In genomic region chr1:26694597-26695416, GRCh38 we compare ENCODE assay signal across 8 cellular contexts. TPM values are rescaled to one million over a fixed set of nuclear protein-coding genes. Genes with fewer than 3 reads are reported as not detected.
A peak's percentile ranks its signal among the peaks of the same experiment; 100 is the strongest.
DNase-seq lines count a peak whose midpoint lies in the region; ATAC-seq and TF ChIP-seq lines count a peak whose summit lies in the region.

No MANE protein-coding gene starts in this region.

- no peak for TF ChIP-seq CTCF in CD4-positive, alpha-beta T cell (IDR thresholded peaks at IDR 0.05)
- no peak for TF ChIP-seq CTCF in LNCaP clone FGC (IDR thresholded peaks at IDR 0.05; ENCODE audit: control insufficient read depth, extremely low read depth, insufficient read depth)
- no peak for TF ChIP-seq CTCF in breast epithelium (IDR thresholded peaks at IDR 0.05)

- no peaks in the 10 kb centered on the region for H3K36me3 ChIP-seq in breast epithelium
- H3K36me3 ChIP-seq in mucosa of stomach (ENCODE audit: control insufficient read depth, insufficient read depth, low read length), result no peaks in the 10 kb centered on the region

- H3K4me3 ChIP-seq in LNCaP clone FGC (ENCODE audit: low read depth, low read length) (peak overlapping the region; percentile 67), breast epithelium (peak overlapping the region; percentile 89 to 95 (median 93)), mucosa of stomach (ENCODE audit: low read length) (peak overlapping the region; percentile 68)

- H3K4me1 ChIP-seq in breast epithelium (peaks cover 17 to 18% of the 10 kb centered on the region in 2 donors), mucosa of stomach (ENCODE audit: control insufficient read depth, insufficient read depth, low read length) (peaks cover 47% of the 10 kb centered on the region)

- H3K27me3 Mint-ChIP-seq in CD4-positive, alpha-beta T cell, result no peaks in the 10 kb centered on the region

- peak overlapping the region; percentile 76 for H3K27ac ChIP-seq in CD4-positive, alpha-beta T cell (ENCODE audit: low read depth, low read length)
- H3K27ac ChIP-seq in breast epithelium, result peak overlapping the region; percentile 98 to 99

- no peaks in the 10 kb centered on the region for H3K9me3 Mint-ChIP-seq in CD4-positive, alpha-beta T cell

- H3K27me3 ChIP-seq in CD4-positive, alpha-beta T cell (ENCODE audit: control insufficient read depth, insufficient read depth, low read length), result no peaks in the 10 kb centered on the region
- H3K27me3 ChIP-seq in breast epithelium (no peaks in the 10 kb centered on the region), mucosa of stomach (ENCODE audit: control insufficient read depth, insufficient read depth, low read length) (no peaks in the 10 kb centered on the region)

- peaks cover 8% of the 10 kb centered on the region for H3K36me3 Mint-ChIP-seq in CD4-positive, alpha-beta T cell (ENCODE audit: low read depth)

- H3K27ac Mint-ChIP-seq in CD4-positive, alpha-beta T cell, result peak overlapping the region; percentile 96

- no peaks in the 10 kb centered on the region for H3K9me3 ChIP-seq in CD4-positive, alpha-beta T cell (ENCODE audit: control insufficient read depth, low read length)
- H3K9me3 ChIP-seq in breast epithelium (no peaks in the 10 kb centered on the region), mucosa of stomach (ENCODE audit: control insufficient read depth, low read length) (no peaks in the 10 kb centered on the region)

- H3K9ac ChIP-seq in mucosa of stomach (ENCODE audit: low read length), result peak overlapping the region; percentile 78

- no peak for DNase-seq in CD4-positive, alpha-beta T cell
- no peak for DNase-seq in LNCaP clone FGC (ENCODE audit: low read depth)
- no peak for DNase-seq in breast epithelium (ENCODE audit: low spot score in 2 of 2)

- ATAC-seq in CD4-positive, alpha-beta T cell (ENCODE audit: poor library complexity), result no peak
- no peak for ATAC-seq in HG03460 (IDR thresholded peaks at IDR 0.05; ENCODE audit: unreplicated experiment)
- no peak for ATAC-seq in HG02759 (IDR thresholded peaks at IDR 0.05; ENCODE audit: unreplicated experiment)
- no peak for ATAC-seq in GM21717 (IDR thresholded peaks at IDR 0.05; ENCODE audit: unreplicated experiment)
- no peak for ATAC-seq in GM19395 (IDR thresholded peaks at IDR 0.05; ENCODE audit: unreplicated experiment)

- CTCF ChIA-PET in CD4-positive, alpha-beta T cell (lab: Charles Lee), result interaction anchor here (1.3 to 5.1 kb wide), 2 partner anchors 18 to 94 kb away, joined by 3 to 47 read pairs; partner anchors contain the start of gene PIGV

- H3K4me3 Mint-ChIP-seq in CD4-positive, alpha-beta T cell, result peak overlapping the region; percentile 92

- POLR2A ChIA-PET in CD4-positive, alpha-beta T cell (lab: Charles Lee), result interaction anchor here (0.6 to 13.4 kb wide), 5 partner anchors 12 to 170 kb away, joined by 3 to 346 read pairs (median 3); partner anchors contain the start of gene PIGV

- TF ChIP-seq POLR2A in breast epithelium (IDR thresholded peaks at IDR 0.05), result no peak

- H3K4me1 Mint-ChIP-seq in CD4-positive, alpha-beta T cell (ENCODE audit: low read depth), result peaks cover 38% of the 10 kb centered on the region

- intact Hi-C loops in CD4-positive, alpha-beta T cell (cut with DNase I, micrococcal nuclease), result loop anchor here (2.0 to 5.0 kb wide), 2 partner anchors 93 to 194 kb away; no protein-coding TSS in a partner anchor
- intact Hi-C loops in breast epithelium (cut with DNase I; ENCODE audit: low total_unique reads), result loop anchor here (5.0 kb wide), 1 partner anchor 92 kb away; the partner anchor contains the start of gene PIGV

RNA-seq across cellular contexts. Expression of gene ARID1A, which starts 1.0 kb away (rescaled TPM):
- total RNA-seq in CD4-positive, alpha-beta T cell, result 100 to 1,000 TPM; 102 to 103 TPM
- 10 to 100 TPM; 32.8 to 41.9 (median 35.4) TPM for total RNA-seq in breast epithelium
